ENCODE assay signal across 30 cellular contexts in genomic region chr2:75719616-75720015, GRCh38. TPM values are rescaled to one million over a fixed set of nuclear protein-coding genes. Genes with fewer than 3 reads are reported as not detected.
DNase-seq lines count a peak whose midpoint lies in the region; ATAC-seq and FAIRE-seq lines count a peak whose summit lies in the region.
"Had no signal": no experiment of that assay in that cellular context is flagged by ENCODE, and none has a peak within 500 bp of the region (broad histone marks: within the 10 kb centered on the region; RNA-seq: fewer than 3 reads in every experiment).

No MANE protein-coding gene starts in this region.

- DNase-seq in small intestine (no peak), left lobe of liver (ENCODE audit: low spot score) (no peak)
- DNase-seq: 8988T; ACHN; AML-193; BE2C; C1 segment of cervical spinal cord; Caco-2; Calu3; CD4-positive, alpha-beta memory T cell; CD4-positive, alpha-beta T cell; CD4-positive, CD25-positive, alpha-beta regulatory T cell; CD8-positive, alpha-beta memory T cell; CD8-positive, alpha-beta T cell; COR-L47; DMS 273 treated with DMSO at 0.1 percent for 48 hours; DMS153; DMS53; DMS79; DMS79 treated with DMSO at 0.1 percent for 48 hours; DND-41; EL had no signal

- no peaks in the 10 kb centered on the region for H3K36me3 ChIP-seq in small intestine (ENCODE audit: control insufficient read depth in 2 of 2, insufficient read depth in 2 of 2, low read length in 2 of 2)
- H3K36me3 ChIP-seq: BE2C; BLaER1; BLaER1 treated with 17β-estradiol and CSF1 and Interleukin-3, amounts not matched to agents 10 nM and 100 nM had no signal

- no peaks in the 10 kb centered on the region for H3K9me3 ChIP-seq in small intestine (ENCODE audit: control insufficient read depth, low read depth)
- H3K9me3 ChIP-seq: A549, BE2C, BLaER1 had no signal

- ATAC-seq in left lobe of liver (no peak), HG02840 (IDR thresholded peaks at IDR 0.05; ENCODE audit: low FRiP score, unreplicated experiment) (no peak)
- ATAC-seq: A549; CD8-positive, alpha-beta T cell had no signal

- H3K4me1 ChIP-seq in small intestine (ENCODE audit: control insufficient read depth in 2 of 2, insufficient read depth in 1 of 2, low read depth in 1 of 2, low read length in 1 of 2), result no peaks in the 10 kb centered on the region
- H3K4me1 ChIP-seq: A549; BE2C; BLaER1; BLaER1 treated with 17β-estradiol and CSF1 and Interleukin-3, amounts not matched to agents 10 nM and 100 nM; Caco-2 had no signal

- peak; percentile 9 for FAIRE-seq in A204.1 (lab: Jason Lieb, UNC)
- peak; percentile 26 for FAIRE-seq in small intestine (lab: Jason Lieb, UNC)
- FAIRE-seq: A549, D721Med had no signal

- no peak overlapping the region for H3K27ac ChIP-seq in small intestine (ENCODE audit: low read depth in 1 of 2, low read length in 1 of 2)
- H3K27ac ChIP-seq: 22Rv1; A549; BLaER1; BLaER1 treated with 17β-estradiol and CSF1 and Interleukin-3, amounts not matched to agents 10 nM and 100 nM; C4-2B had no signal

- H3K27me3 ChIP-seq in small intestine (ENCODE audit: control insufficient read depth in 2 of 2, insufficient read depth in 2 of 2, low read length in 2 of 2), result no peaks in the 10 kb centered on the region
- H3K27me3 ChIP-seq: BE2C; BLaER1; BLaER1 treated with 17β-estradiol and CSF1 and Interleukin-3, amounts not matched to agents 10 nM and 100 nM had no signal

- WGBS in small intestine, 3 donors, result 70 to 80% (median 71%) methylated on average over 1 of the region's 1 CpG

- H3K4me3 ChIP-seq in small intestine (ENCODE audit: low read depth in 1 of 2, low read length in 2 of 2), result no peak overlapping the region
- H3K4me3 ChIP-seq: A549; BLaER1; BLaER1 treated with 17β-estradiol and CSF1 and Interleukin-3, amounts not matched to agents 10 nM and 100 nM had no signal

RNA-seq across cellular contexts. Expression of gene GCFC2, which starts 8.9 kb away (rescaled TPM):
- polyA plus RNA-seq in small intestine, result 10 to 100 TPM in 1 of 3 donors, 1 to 10 TPM in 2; 8.9 to 11.2 (median 9.7) TPM
- total RNA-seq in left lobe of liver, result 17.8 TPM
